8 cellular contexts compared by ENCODE assay signal in genomic region chr9:12719431-12719830, GRCh38. TPM values are rescaled to one million over a fixed set of nuclear protein-coding genes. Genes with fewer than 3 reads are reported as not detected.
DNase-seq lines count a peak whose midpoint lies in the region; ATAC-seq and TF ChIP-seq lines count a peak whose summit lies in the region.

No MANE protein-coding gene starts in this region.

- H4K91ac ChIP-seq in mesenchymal stem cell (ENCODE audit: low read length) = no peak overlapping the region

- H3K4me2 ChIP-seq in mesenchymal stem cell (ENCODE audit: low read length, poor library complexity, severe bottlenecking) = no peak overlapping the region

- H3K36me3 ChIP-seq in brain microvascular endothelial cell (replicated peaks) = no peaks in the 10 kb centered on the region
- H3K36me3 ChIP-seq in mesenchymal stem cell (ENCODE audit: control insufficient read depth in 1 of 2, insufficient read depth in 2 of 2, low read depth in 1 of 2, low read length in 2 of 2) = no peaks in the 10 kb centered on the region

- in situ Hi-C loops in brain microvascular endothelial cell (cut with HindIII; ENCODE audit: low pct_ligation_motif_present, low sequenced_read_pairs) = loop anchor here (25.0 kb wide), 1 partner anchor 368 kb away; no protein-coding TSS in a partner anchor

- no peak for ATAC-seq in GM19397 (IDR thresholded peaks at IDR 0.05; ENCODE audit: unreplicated experiment)

- H3K27ac ChIP-seq in brain microvascular endothelial cell (no peak overlapping the region), mesenchymal stem cell (ENCODE audit: low read length, poor library complexity, severe bottlenecking) (no peak overlapping the region)

- H3K4me3 ChIP-seq in brain microvascular endothelial cell (ENCODE audit: low read depth, low read length) = no peak overlapping the region
- no peak overlapping the region for H3K4me3 ChIP-seq in mesenchymal stem cell (ENCODE audit: insufficient read depth in 1 of 2, low read depth in 1 of 2, low read length in 2 of 2)

- peaks cover 4% of the 10 kb centered on the region for H3K4me1 ChIP-seq in mesenchymal stem cell (ENCODE audit: control insufficient read depth, insufficient read depth, low read depth, low read length)

- no peak for TF ChIP-seq POLR2A in erythroblast (IDR thresholded peaks at IDR 0.05; ENCODE audit: low read length)

- H3K18ac ChIP-seq in mesenchymal stem cell (ENCODE audit: low read depth in 1 of 2, low read length in 2 of 2) = no peak overlapping the region

- TF ChIP-seq CTCF in brain microvascular endothelial cell (IDR thresholded peaks at IDR 0.05; ENCODE audit: low read depth, low read length, missing control alignments) = peak; percentile 39

- H2BK120ac ChIP-seq in mesenchymal stem cell (ENCODE audit: low read depth, low read length) = no peak overlapping the region

- no peak overlapping the region for H4K8ac ChIP-seq in mesenchymal stem cell (ENCODE audit: low read length)

- no peak overlapping the region for H2BK5ac ChIP-seq in mesenchymal stem cell (ENCODE audit: low read depth, low read length, poor library complexity, severe bottlenecking)

- H2BK15ac ChIP-seq in mesenchymal stem cell (ENCODE audit: low read depth, poor library complexity, severe bottlenecking) = no peak overlapping the region

- H2BK12ac ChIP-seq in mesenchymal stem cell (ENCODE audit: low read length in 2 of 2) = no peak overlapping the region

- H3K9me3 ChIP-seq in mesenchymal stem cell (ENCODE audit: control insufficient read depth, low read length) = no peaks in the 10 kb centered on the region

- peak; percentile 51 for DNase-seq in DMS53 (lab: John Stamatoyannopoulos, UW)
- peak; percentile 28 for DNase-seq in NCI-H2081 treated with DMSO at 0.1 percent for 48 hours (lab: John Stamatoyannopoulos, UW)
- no peak for DNase-seq in brain microvascular endothelial cell
- DNase-seq in mesenchymal stem cell = peak; percentile 70
- no peak for DNase-seq in erythroblast (lab: John Stamatoyannopoulos, UW)
- no peak for DNase-seq in 8988T
- DNase-seq in activated naive CD4-positive, alpha-beta T cell (lab: John Stamatoyannopoulos, UW) = no peak

- no peak overlapping the region for H3K4ac ChIP-seq in mesenchymal stem cell (ENCODE audit: low read depth in 1 of 2, low read length in 2 of 2)

- no peak overlapping the region for H2AK5ac ChIP-seq in mesenchymal stem cell (ENCODE audit: low read length, severe bottlenecking)

- H3K27me3 ChIP-seq in brain microvascular endothelial cell (replicated peaks) = no peaks in the 10 kb centered on the region
- H3K27me3 ChIP-seq in mesenchymal stem cell (ENCODE audit: control insufficient read depth in 1 of 2, insufficient read depth in 1 of 2, low read length in 2 of 2) = no peaks in the 10 kb centered on the region

- H3K14ac ChIP-seq in mesenchymal stem cell (ENCODE audit: low read length in 2 of 2) = no peak overlapping the region

- no peak overlapping the region for H3K23ac ChIP-seq in mesenchymal stem cell (ENCODE audit: low read length in 2 of 2)

- no CpG with 5 or more reads among the region's 1 CpG for WGBS in mesenchymal stem cell

- H3K9ac ChIP-seq in mesenchymal stem cell (ENCODE audit: low read length) = no peak overlapping the region

- H2AFZ ChIP-seq in mesenchymal stem cell (ENCODE audit: low read depth, low read length) = no peak overlapping the region

- no peaks in the 10 kb centered on the region for H3K79me1 ChIP-seq in mesenchymal stem cell (replicated peaks; ENCODE audit: low read length, poor library complexity, severe bottlenecking)

RNA-seq across cellular contexts. Expression of gene TYRP1, which starts 26.2 kb away (rescaled TPM):
- 36.8 TPM for polyA plus RNA-seq in mesenchymal stem cell (2013, experiment 1 of 2)
- polyA plus RNA-seq in mesenchymal stem cell (2013, experiment 2 of 2) = 37.9 TPM

RNA-seq across cellular contexts. Expression of gene LURAP1L, which starts 55.4 kb away (rescaled TPM):
- 32.8 TPM for polyA plus RNA-seq in mesenchymal stem cell (2013, experiment 1 of 2)
- 33.7 TPM for polyA plus RNA-seq in mesenchymal stem cell (2013, experiment 2 of 2)

Comparison
In these comparisons a context has a peak if more than half of its experiments do, and no peak if none do; other contexts are left out.
1. DNase-seq: peak in DMS53 (single experiment), NCI-H2081 treated with DMSO at 0.1 percent for 48 hours (single experiment) and mesenchymal stem cell (single experiment); none in brain microvascular endothelial cell (single experiment), erythroblast (0 of 2), 8988T (single experiment) and activated naive CD4-positive, alpha-beta T cell (0 of 4).